In the genomic region with DNA sequence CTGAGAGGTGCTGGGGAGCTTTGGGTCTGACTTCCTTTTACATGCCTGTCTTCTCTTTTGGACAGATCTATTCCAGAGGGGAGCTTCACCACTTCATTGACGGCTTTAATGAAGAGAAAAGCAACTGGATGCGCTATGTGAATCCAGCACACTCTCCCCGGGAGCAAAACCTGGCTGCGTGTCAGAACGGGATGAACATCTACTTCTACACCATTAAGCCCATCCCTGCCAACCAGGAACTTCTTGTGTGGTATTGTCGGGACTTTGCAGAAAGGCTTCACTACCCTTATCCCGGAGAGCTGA, we compare ENCODE assay signal across 8 cellular contexts. TPM values are rescaled to one million over a fixed set of nuclear protein-coding genes. Genes with fewer than 3 reads are reported as not detected.
DNase-seq lines count a peak whose midpoint lies in the region; ATAC-seq, FAIRE-seq and TF ChIP-seq lines count a peak whose summit lies in the region.

No MANE protein-coding gene starts in this region.

- SMC1A ChIA-PET in GM12878 (lab: Charles Lee; ENCODE audit: uncharacterized antibody, unreplicated experiment): interaction anchor here (0.7 to 6.1 kb wide), 26 partner anchors 10 to 667 kb away, joined by 3 to 51 read pairs (median 4); a partner anchor contains a TSS

- RAD21 ChIA-PET in GM12878 (lab: Charles Lee; ENCODE audit: unreplicated experiment): interaction anchor here (0.8 to 5.8 kb wide), 12 partner anchors 10 to 667 kb away, joined by 3 to 37 read pairs (median 5); a partner anchor contains a TSS

- TF ChIP-seq CTCF in AG04450 (IDR thresholded peaks at IDR 0.05; ENCODE audit: low read depth, low read length) (no peak), HEK293 (tag by site-specific recombination; IDR thresholded peaks at IDR 0.05) (no peak), GM12878 (IDR thresholded peaks at IDR 0.05 in 2 of 3, conservative IDR thresholded peaks at IDR 0.05 in 1 of 3; ENCODE audit: control insufficient read depth in 2 of 3, extremely low read depth in 1 of 3, insufficient read depth in 1 of 3, low read depth in 3 of 3, low read length in 3 of 3) (no peak), sigmoid colon (IDR thresholded peaks at IDR 0.05) (no peak)

- peak overlapping the region; percentile 59 for H3K4me3 ChIP-seq in AG04450 (ENCODE audit: low read depth, low read length)
- H3K4me3 ChIP-seq in HEK293 (ENCODE audit: low read depth, low read length): no peak overlapping the region
- H3K4me3 ChIP-seq in GM12878: peak overlapping the region; percentile 72
- H3K4me3 ChIP-seq in mononuclear cell (ENCODE audit: low read length): peak overlapping the region; percentile 45
- H3K4me3 ChIP-seq in sigmoid colon: no peak overlapping the region

- no peak for TF ChIP-seq EP300 in GM12878 (IDR thresholded peaks at IDR 0.05; ENCODE audit: borderline replicate concordance in 1 of 2, control insufficient read depth in 1 of 2, low read depth in 2 of 2, low read length in 2 of 2)
- TF ChIP-seq EP300 in sigmoid colon (IDR thresholded peaks at IDR 0.05): no peak

- no peak for ATAC-seq in GM12878

- H3K4me2 ChIP-seq in GM12878 (ENCODE audit: control insufficient read depth, insufficient read depth): peak overlapping the region; percentile 98

- 53% methylated on average over 7 of the region's 7 CpGs for WGBS in GM12878 (ENCODE audit: insufficient coverage, insufficient replicate concordance, low lambda C conversion rate, missing lambda C conversion rate)
- 9 to 63% methylated on average over 7 of the region's 7 CpGs for WGBS in sigmoid colon, 2 donors

- H3K27ac ChIP-seq in AG04450 (ENCODE audit: low read depth, low read length): peak overlapping the region; percentile 90
- no peak overlapping the region; the same call in 1 of the 2 replicates for H3K27ac ChIP-seq in HEK293 (ENCODE audit: extremely low read depth, low read depth, low read length)
- peak overlapping the region; percentile 80 for H3K27ac ChIP-seq in GM12878 (ENCODE audit: control insufficient read depth, insufficient read depth)
- H3K27ac ChIP-seq in sigmoid colon: peak overlapping the region in 1 of 4 donors; percentile 3

- TF ChIP-seq RAD21 in GM12878 (IDR thresholded peaks at IDR 0.05; ENCODE audit: insufficient read depth, low read depth, low read length): no peak

- no peaks in the 10 kb centered on the region for H4K20me1 ChIP-seq in GM12878 (ENCODE audit: control insufficient read depth, insufficient read depth)

- TF ChIP-seq POLR2A in GM12878 (IDR thresholded peaks at IDR 0.05; ENCODE audit: low read depth, low read length) (no peak), sigmoid colon (IDR thresholded peaks at IDR 0.05) (no peak)

- POLR2A ChIA-PET in AG04450 (lab: Yijun Ruan, JAX): interaction anchor here (0.6 to 1.4 kb wide), 2 partner anchors 11 to 105 kb away, joined by 4 to 6 read pairs; no protein-coding TSS in a partner anchor
- POLR2A ChIA-PET in HEK293 (lab: Yijun Ruan, JAX): no interaction called here
- POLR2A ChIA-PET in GM12878 (lab: Charles Lee): interaction anchor here (0.7 to 1.6 kb wide), 7 partner anchors 9 to 645 kb away, joined by 3 to 6 read pairs (median 3); a partner anchor contains a TSS

- H3K9ac ChIP-seq in GM12878 (ENCODE audit: control insufficient read depth, insufficient read depth, low read length): peak overlapping the region; percentile 77

- H3K4me1 ChIP-seq in HEK293 (ENCODE audit: control insufficient read depth, insufficient read depth, low read length) (peaks cover 15% of the 10 kb centered on the region), GM12878 (ENCODE audit: control insufficient read depth, insufficient read depth, low read length) (peaks cover 48% of the 10 kb centered on the region), mononuclear cell (ENCODE audit: insufficient read depth, low read length) (peaks cover 40% of the 10 kb centered on the region), sigmoid colon (peaks cover 0 to 6% (median 0%) of the 10 kb centered on the region in 4 donors)

- FAIRE-seq in GM12878 (lab: Jason Lieb, UNC): no peak

- H3K79me2 ChIP-seq in GM12878 (ENCODE audit: control insufficient read depth, insufficient read depth, low read length): peaks cover 29% of the 10 kb centered on the region

- H3K36me3 ChIP-seq in HEK293 (ENCODE audit: control insufficient read depth in 2 of 2, insufficient read depth in 1 of 2, low read length in 2 of 2) (peaks cover 0 to 6% of the 10 kb centered on the region in 2 experiments; a peak in 1 of 3 replicates), GM12878 (ENCODE audit: control insufficient read depth in 2 of 2, insufficient read depth in 2 of 2, low read length in 1 of 2) (0 out of 4 replicates have a peak, but pooled peaks cover 0 to 4% of the 10 kb centered on the region in 2 experiments), sigmoid colon (no peaks in the 10 kb centered on the region)

- H3K9me3 ChIP-seq in AG04450 (ENCODE audit: control insufficient read depth, insufficient read depth, low read length) (no peaks in the 10 kb centered on the region), HEK293 (ENCODE audit: control insufficient read depth, insufficient read depth, low read depth, low read length) (no peaks in the 10 kb centered on the region), GM12878 (replicated peaks; ENCODE audit: control insufficient read depth, insufficient read depth, low read length) (no peaks in the 10 kb centered on the region; the same call in 2 of the 3 replicates), mononuclear cell (ENCODE audit: low read depth, low read length) (no peaks in the 10 kb centered on the region), sigmoid colon (no peaks in the 10 kb centered on the region)

- H3K27me3 ChIP-seq in AG04450 (ENCODE audit: control insufficient read depth, insufficient read depth, low read length): no peaks in the 10 kb centered on the region
- no peaks in the 10 kb centered on the region for H3K27me3 ChIP-seq in GM12878 (replicated peaks in 1 of 2; ENCODE audit: control insufficient read depth in 2 of 2, insufficient read depth in 2 of 2, low read length in 1 of 2)
- no peaks in the 10 kb centered on the region for H3K27me3 ChIP-seq in mononuclear cell (ENCODE audit: insufficient read depth, low read length)
- peaks cover 0 to 59% (median 22%) of the 10 kb centered on the region in 3 donors for H3K27me3 ChIP-seq in sigmoid colon

- in situ Hi-C loops in GM12878 (cut with MboI): loop anchor here (10.0 kb wide), 4 partner anchors 126 to 664 kb away; no protein-coding TSS in a partner anchor

- no peak for DNase-seq in AG04450 (ENCODE audit: low read depth, low spot score)
- no peak for DNase-seq in GM12878 (ENCODE audit: low read depth, low spot score)
- no peak for DNase-seq in SKM-1 (lab: John Stamatoyannopoulos, UW; ENCODE audit: unreplicated experiment)
- DNase-seq in NCI-H187 (lab: John Stamatoyannopoulos, UW): no peak
- DNase-seq in activated gamma-delta T cell treated with Interleukin-2 at 50 U/mL for 16 hours: no peak
- no peak for DNase-seq in sigmoid colon

- CTCF ChIA-PET in AG04450 (lab: Charles Lee) (interaction anchor here (0.8 to 1.1 kb wide), 3 partner anchors 9 to 124 kb away, joined by 3 to 5 read pairs (median 3); a partner anchor contains a TSS), HEK293 (lab: Yijun Ruan, JAX) (interaction anchor here (0.6 to 1.0 kb wide), 5 partner anchors 12 to 219 kb away, joined by 3 to 5 read pairs (median 4); no protein-coding TSS in a partner anchor), GM12878 (lab: Yijun Ruan, JAX) (interaction anchor here (0.6 to 3.2 kb wide), 10 partner anchors 9 to 202 kb away, joined by 3 to 19 read pairs (median 4); no protein-coding TSS in a partner anchor)

- H2AFZ ChIP-seq in GM12878 (ENCODE audit: control insufficient read depth, low read depth, low read length): no peak overlapping the region; the same call in 1 of the 2 replicates

- TSS peak; percentile 85 for BruUV-seq in GM12878 (replicated peaks; lab: Mats Ljungman, UMichigan)

- intact Hi-C loops in GM12878 (cut with micrococcal nuclease; ENCODE audit: unreplicated experiment) (no loop called here), sigmoid colon (cut with DNase I) (loop anchor here (10.0 kb wide), 1 partner anchor 614 kb away; no protein-coding TSS in a partner anchor)

TF ChIP-seq in HEK293, 187 proteins besides CTCF, POLR2A, EP300 and RAD21 (continues in another document):
- TF ChIP-seq KLF1 (tag by site-specific recombination; IDR thresholded peaks at IDR 0.05) (no peak), TCF7L2 (IDR thresholded peaks at IDR 0.05; ENCODE audit: borderline replicate concordance, low read depth, low read length) (0 out of 2 replicates have a peak, but pooled peaks have one; percentile 22)

RNA-seq across cellular contexts. Expression of a gene that starts 13.1 kb away (rescaled TPM):
- polyA plus RNA-seq in AG04450 (2011; rRNA removed): 3.4 and 3.7 TPM in 2 replicates
- polyA minus RNA-seq in AG04450 (2011; rRNA and poly(A)+ RNA removed): 9.1 TPM in 2 replicates
- total RNA-seq in GM12878 (2013; cell fraction: nucleolus; rRNA removed): 7.9 and 9.9 TPM in 2 replicates
- total RNA-seq in GM12878 (2014; rRNA removed): 3.7 and 4.0 TPM in 2 replicates
- 4.0 and 4.1 TPM in 2 replicates for total RNA-seq in GM12878 (2014; rRNA removed; fragmentation: Illumina TruSeq; extraction: Trizol)
- total RNA-seq in GM12878 (2021): 7.7 and 8.4 TPM in 2 replicates
- 8.1 TPM for polyA plus RNA-seq in GM12878 (2011; ENCODE audit: low read depth)
- 4.0 and 4.2 TPM in 2 replicates for polyA plus RNA-seq in GM12878 (2011; rRNA removed)
- 3.8 and 4.5 TPM in 2 replicates for polyA plus RNA-seq in GM12878 (2011; cell fraction: cytosol; rRNA removed)
- polyA plus RNA-seq in GM12878 (2011; cell fraction: nucleus; rRNA removed): 7.9 and 9.8 TPM in 2 replicates
- 11.0 and 12.0 TPM in 2 replicates for polyA plus RNA-seq in GM12878 (2012)
- 5.1 and 6.4 TPM in 2 replicates for polyA plus RNA-seq in GM12878 (2014; fragmentation: Illumina TruSeq; extraction: Trizol)
- 1 to 10 TPM; 1.9 to 2.8 TPM for polyA plus RNA-seq in GM12878 (2014; fragmentation: Nextera tagmentation; extraction: Ambion mirVana)
- 2.0 and 4.0 TPM in 2 replicates for polyA plus RNA-seq in GM12878 (2014; rRNA removed)
- 10 to 100 TPM; 13.6 to 15.8 TPM for polyA plus RNA-seq in GM12878 (2016; fragmentation: Nextera tagmentation; extraction: Ambion mirVana)
- polyA minus RNA-seq in GM12878 (2011; rRNA and poly(A)+ RNA removed): 8.2 and 10.9 TPM in 2 replicates
- 3.6 and 6.0 TPM in 2 replicates for polyA minus RNA-seq in GM12878 (2011; cell fraction: cytosol; rRNA and poly(A)+ RNA removed)
- polyA minus RNA-seq in GM12878 (2011; cell fraction: nucleus; rRNA and poly(A)+ RNA removed): 13.5 and 21.5 TPM in 2 replicates
- total RNA-seq in mononuclear cell: 87.0 TPM
- total RNA-seq in sigmoid colon: 1 to 10 TPM in 3 of 4 donors, under 1 TPM in 1; 0.55 to 1.6 (median 1.2) TPM
- polyA plus RNA-seq in sigmoid colon: 10 to 100 TPM in 1 of 3 donors, 1 to 10 TPM in 2; 3.0 to 17.6 (median 7.2) TPM

Comparison
In these comparisons a context has a peak if more than half of its experiments do, and no peak if none do; other contexts are left out.
1. H3K4me3 ChIP-seq: peak in AG04450 (single experiment), GM12878 (single experiment) and mononuclear cell (single experiment); none in HEK293 (single experiment) and sigmoid colon (0 of 4).